9 cellular contexts compared by ENCODE assay signal in the genomic region with DNA sequence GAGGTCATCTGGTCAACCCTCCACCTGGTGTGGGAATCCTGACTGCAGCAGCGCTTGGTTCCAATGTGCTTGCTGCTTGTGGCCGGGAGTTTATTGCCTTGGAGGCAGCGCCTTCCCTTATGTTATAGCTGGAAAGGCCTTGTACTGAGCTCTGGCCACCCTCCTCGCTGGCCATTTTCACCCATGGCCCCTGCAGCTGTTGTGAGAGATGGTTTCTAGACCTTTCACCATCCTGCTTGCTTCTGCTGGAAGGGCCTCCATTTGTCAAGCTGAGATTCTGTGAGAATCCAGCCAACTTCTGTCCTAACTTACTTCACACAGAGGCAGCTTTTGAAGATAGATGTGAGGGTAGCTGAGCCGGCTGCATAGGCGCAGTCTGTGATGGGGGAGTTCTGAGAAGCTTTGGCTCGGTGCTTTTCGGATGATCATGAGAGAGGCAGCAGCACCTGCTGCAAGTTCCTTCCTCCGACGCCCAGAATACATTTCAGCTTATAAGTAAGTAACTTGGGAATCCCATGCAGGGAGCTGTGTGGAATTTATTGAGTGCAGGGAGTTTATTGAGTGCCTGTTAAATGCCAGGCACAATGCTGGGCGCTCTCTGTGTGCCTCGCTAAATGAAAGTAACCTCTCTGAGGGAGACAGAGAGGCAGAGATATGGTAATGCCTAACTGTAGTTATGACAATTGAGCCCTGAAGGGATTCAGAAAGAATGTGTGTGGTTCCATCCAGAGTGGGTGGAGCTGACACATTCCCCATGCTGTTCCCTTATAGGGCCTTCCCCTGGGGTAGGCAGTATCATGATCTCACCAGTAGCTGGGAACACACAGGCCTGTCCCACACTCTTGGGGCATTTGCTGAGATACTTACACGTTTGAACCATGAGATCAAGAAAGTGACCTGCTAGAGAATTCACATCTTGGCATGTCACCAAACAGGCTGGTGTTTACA. TPM values are rescaled to one million over a fixed set of nuclear protein-coding genes. Genes with fewer than 3 reads are reported as not detected.
A peak's percentile ranks its signal among the peaks of the same experiment; 100 is the strongest.
DNase-seq lines count a peak whose midpoint lies in the region; ATAC-seq and TF ChIP-seq lines count a peak whose summit lies in the region.
"Had no signal": no experiment of that assay in that cellular context is flagged by ENCODE, and none has a peak within 500 bp of the region (broad histone marks: within the 10 kb centered on the region; RNA-seq: fewer than 3 reads in every experiment).

No MANE protein-coding gene starts in this region.

- peak overlapping the region; percentile 47 for H3K27ac ChIP-seq in VCaP

- no peak for TF ChIP-seq CTCF in VCaP (conservative IDR thresholded peaks at IDR 0.05)

- DNase-seq in H4 (ENCODE audit: low spot score) (peak; percentile 96), cardiac septum (ENCODE audit: low spot score) (peak; percentile 69), sciatic nerve (ENCODE audit: low spot score) (peak; percentile 21), SIG-M5 (lab: John Stamatoyannopoulos, UW) (no peak), NCI-H510A (lab: John Stamatoyannopoulos, UW) (no peak)
- DNase-seq: KBM-7 had no signal

- intact Hi-C loops in cardiac septum (cut with DNase I): loop anchor here (2.0 to 10.0 kb wide), 3 partner anchors 47 to 387 kb away; no protein-coding TSS in a partner anchor
- intact Hi-C loops in sciatic nerve (cut with DNase I): no loop called here

- ATAC-seq in sciatic nerve (peak; percentile 67), GM21717 (IDR thresholded peaks at IDR 0.05; ENCODE audit: unreplicated experiment) (no peak), GM18867 (IDR thresholded peaks at IDR 0.05; ENCODE audit: unreplicated experiment) (no peak)

RNA-seq across cellular contexts. Expression of gene CTIF, which starts 8.9 kb away (rescaled TPM):
- total RNA-seq in H4 (2014; rRNA removed; shearing (Covaris generic)): 4.7 and 5.0 TPM in 2 replicates
- 84.3 TPM for total RNA-seq in cardiac septum
- total RNA-seq in sciatic nerve: 81.9 TPM

Comparison
In these comparisons a context has a peak if more than half of its experiments do, and no peak if none do; other contexts are left out.
1. DNase-seq: peak in H4 (single experiment), cardiac septum (single experiment) and sciatic nerve (single experiment); none in SIG-M5 (single experiment) and NCI-H510A (single experiment).
2. RNA of gene CTIF, which starts 8.9 kb away (total RNA-seq): 84.3 TPM in cardiac septum (single experiment) and 81.9 TPM in sciatic nerve (single experiment); 4.7 to 5.0 TPM in H4; every median in the first group is over 10 times any median in the second.